Comparison of ENCODE assay signal across 10 cellular contexts in the genomic region with DNA sequence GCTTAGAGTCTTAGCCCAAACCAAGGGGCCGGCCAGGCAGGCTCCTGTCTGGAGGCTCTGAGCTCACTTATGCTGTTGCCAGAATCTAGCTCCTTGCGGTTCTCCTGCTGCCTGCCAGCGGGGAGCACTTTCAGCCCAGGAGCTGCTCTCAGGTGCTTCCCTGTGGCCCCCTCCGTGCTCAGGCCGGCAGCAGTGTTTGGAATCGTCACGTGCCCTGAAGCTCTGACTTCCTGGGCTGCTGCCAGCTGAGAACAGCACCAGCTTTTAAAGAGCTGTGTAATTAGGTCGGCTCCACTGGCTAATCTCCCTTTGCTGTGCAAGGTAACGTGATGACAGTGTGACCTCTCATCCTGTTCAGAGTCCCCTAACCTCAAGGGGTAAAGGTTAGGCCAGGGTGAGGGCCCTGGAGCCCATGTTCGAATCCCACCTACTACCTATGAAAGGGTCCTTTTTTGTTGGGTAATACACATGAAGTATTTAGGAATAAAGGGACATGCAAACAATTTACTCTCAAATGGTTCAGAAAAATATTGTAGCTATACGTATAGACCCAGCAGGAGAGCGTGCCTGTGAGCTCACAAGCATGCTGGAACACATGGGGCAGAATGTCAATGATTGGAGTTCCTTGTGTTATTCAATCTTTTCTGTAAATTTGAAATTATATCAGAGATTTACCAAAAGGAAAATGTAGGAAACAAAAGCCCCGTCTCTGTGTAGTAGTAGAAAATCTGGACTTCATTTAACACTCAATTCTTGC. TPM values are rescaled to one million over a fixed set of nuclear protein-coding genes. Genes with fewer than 3 reads are reported as not detected.
A peak's percentile ranks its signal among the peaks of the same experiment; 100 is the strongest.
DNase-seq lines count a peak whose midpoint lies in the region; ATAC-seq, FAIRE-seq and TF ChIP-seq lines count a peak whose summit lies in the region.
"Had no signal": no experiment of that assay in that cellular context is flagged by ENCODE, and none has a peak within 500 bp of the region (broad histone marks: within the 10 kb centered on the region; RNA-seq: fewer than 3 reads in every experiment).

No MANE protein-coding gene starts in this region.

- H3K9me3 ChIP-seq in HepG2 (ENCODE audit: low read length): no peaks in the 10 kb centered on the region
- H3K9me3 ChIP-seq: thoracic aorta had no signal

- peaks cover 16% of the 10 kb centered on the region for H3K4me1 ChIP-seq in HepG2 (ENCODE audit: insufficient read depth, low read length)

- TF ChIP-seq POLR2A in HepG2 (IDR thresholded peaks at IDR 0.05; ENCODE audit: insufficient read depth in 1 of 2, low read depth in 2 of 2, low read length in 2 of 2): no peak

- no TSS peak for BruUV-seq in HepG2 (replicated peaks; lab: Mats Ljungman, UMichigan)

- intact Hi-C loops in HepG2 (cut with micrococcal nuclease; ENCODE audit: unreplicated experiment): no loop called here

- TF ChIP-seq EP300 in HepG2 (IDR thresholded peaks at IDR 0.05; ENCODE audit: low read depth in 2 of 2, low read length in 2 of 2): no peak
- no peak for TF ChIP-seq EP300 in HepG2 (CRISPR knock-in tag; IDR thresholded peaks at IDR 0.05; ENCODE audit: borderline replicate concordance)

- H3K79me2 ChIP-seq in HepG2 (ENCODE audit: insufficient read depth, low read length): no peaks in the 10 kb centered on the region

- no peak for TF ChIP-seq CTCF in astrocyte of the spinal cord (IDR thresholded peaks at IDR 0.05; ENCODE audit: low read depth, low read length)
- no peak for TF ChIP-seq CTCF in HepG2 (CRISPR knock-in tag; IDR thresholded peaks at IDR 0.05)

- no peak overlapping the region for H3K4me3 ChIP-seq in astrocyte of the spinal cord (ENCODE audit: low read depth, low read length)
- no peak overlapping the region for H3K4me3 ChIP-seq in HepG2 (replicated peaks in 1 of 3; ENCODE audit: insufficient read depth in 1 of 3, low read depth in 2 of 3, low read length in 3 of 3)
- H3K4me3 ChIP-seq: thoracic aorta had no signal

- in situ Hi-C loops in astrocyte of the spinal cord (cut with HindIII; ENCODE audit: low sequenced_read_pairs) (no loop called here), HepG2 (cut with HindIII; ENCODE audit: extremely low pct_ligation_motif_present, low pct_unique_long_range_greater_than_20kb) (loop anchor here (25.0 kb wide), 1 partner anchor 183 kb away; no protein-coding TSS in a partner anchor)

- H3K9ac ChIP-seq in HepG2 (ENCODE audit: insufficient read depth, low read depth, low read length): no peak overlapping the region

- 25% methylated on average over 7 of the region's 13 CpGs for WGBS in HepG2 (ENCODE audit: low lambda C conversion rate)

- no peak overlapping the region for H3K27ac ChIP-seq in HepG2 (ENCODE audit: extremely low read length, insufficient read depth, low read length)
- H3K27ac ChIP-seq: thoracic aorta had no signal

- ATAC-seq in HepG2 (peak; percentile 76), GM19351 (IDR thresholded peaks at IDR 0.05; ENCODE audit: unreplicated experiment) (no peak), HG03095 (IDR thresholded peaks at IDR 0.05; ENCODE audit: unreplicated experiment) (no peak)
- ATAC-seq: Panc1 had no signal

- CTCF ChIA-PET in HepG2 (lab: Yijun Ruan, JAX; ENCODE audit: low intra/inter-chr PET ratio, low total read pairs): no interaction called here

- peaks cover 0 to 20% of the 10 kb centered on the region in 2 experiments; a peak in 3 of 5 replicates for H3K27me3 ChIP-seq in HepG2 (ENCODE audit: control insufficient read depth in 1 of 2, insufficient read depth in 2 of 2, low read length in 2 of 2)

- no peaks in the 10 kb centered on the region for H3K36me3 ChIP-seq in HepG2 (replicated peaks in 1 of 2; ENCODE audit: control insufficient read depth in 1 of 2, insufficient read depth in 2 of 2, low read length in 2 of 2)

- peak overlapping the region; percentile 25; the same call in 1 of the 2 replicates for H3K4me2 ChIP-seq in HepG2 (ENCODE audit: low read depth, low read length)

- no peak overlapping the region for H2AFZ ChIP-seq in HepG2 (ENCODE audit: low read length)

- no peaks in the 10 kb centered on the region for H4K20me1 ChIP-seq in HepG2 (ENCODE audit: insufficient read depth, low read length)

- peak; percentile 37 for DNase-seq in activated CD4-positive, alpha-beta T cell treated with anti-CD3 and anti-CD28 coated beads, Interleukin-2, amount 50 U/mL, for 1 hour
- DNase-seq in activated CD4-positive, alpha-beta T cell treated with anti-CD3 and anti-CD28 coated beads, Interleukin-2, amount 50 U/mL, for 4 hours: no peak
- DNase-seq in NCI-H2196 treated with DMSO at 0.1 percent for 48 hours (lab: John Stamatoyannopoulos, UW; ENCODE audit: unreplicated experiment) (peak; percentile 89), astrocyte of the spinal cord (ENCODE audit: low read depth, low spot score) (peak; percentile 61), HepG2 (ENCODE audit: low spot score) (peak; percentile 53)
- no peak for DNase-seq in stimulated activated CD4-positive, alpha-beta T cell treated with anti-CD3 and anti-CD28 coated beads, Interleukin-4, amount 100 ng/mL, for 24 hours

- no peak for TF ChIP-seq RAD21 in HepG2 (CRISPR knock-in tag; IDR thresholded peaks at IDR 0.05)

- POLR2A ChIA-PET in HepG2 (lab: Yijun Ruan, JAX): interaction anchor here (1.7 kb wide), 1 partner anchor 16 kb away, joined by 9 read pairs; the partner anchor contains the start of gene ZNF862

- no peak for FAIRE-seq in HepG2 (lab: Jason Lieb, UNC)

TF ChIP-seq in HepG2, 621 proteins besides CTCF, POLR2A, EP300 and RAD21 (continues in another document):
- peak; percentile 67 for TF ChIP-seq USF2 (IDR thresholded peaks at IDR 0.05; ENCODE audit: low read depth, low read length)
- TF ChIP-seq USF2 (CRISPR knock-in tag; IDR thresholded peaks at IDR 0.05; ENCODE audit: borderline replicate concordance): peak; percentile 83; the same call in 1 of the 2 replicates

RNA-seq across cellular contexts. Expression of gene ZNF862, which starts 16.6 kb away (rescaled TPM):
- 0.89 and 1.0 TPM in 2 replicates for total RNA-seq in HepG2 (2016; rRNA removed; fragmentation: Illumina TruSeq; extraction: Trizol)
- total RNA-seq in HepG2 (2016; cell fraction: cytosol; rRNA removed; fragmentation: Illumina TruSeq; extraction: Trizol; ENCODE audit: low read depth): 0.10 and 0.35 TPM in 2 replicates
- total RNA-seq in HepG2 (2016; cell fraction: insoluble cytoplasmic fraction; rRNA removed; fragmentation: Illumina TruSeq; extraction: Trizol): 0.67 and 0.80 TPM in 2 replicates
- 0.46 and 0.55 TPM in 2 replicates for total RNA-seq in HepG2 (2016; cell fraction: membrane; rRNA removed; fragmentation: Illumina TruSeq; extraction: Trizol)
- total RNA-seq in HepG2 (2016; cell fraction: nucleus; rRNA removed; fragmentation: Illumina TruSeq; extraction: Trizol): 2.0 TPM in 2 replicates
- polyA plus RNA-seq in HepG2 (2011; rRNA removed): 2.0 and 2.8 TPM in 2 replicates
- 1.0 and 1.3 TPM in 2 replicates for polyA plus RNA-seq in HepG2 (2011; cell fraction: cytosol; rRNA removed)
- 7.1 and 8.7 TPM in 2 replicates for polyA plus RNA-seq in HepG2 (2011; cell fraction: nucleus; rRNA removed)
- polyA plus RNA-seq in HepG2 (2012): 0.76 and 1.6 TPM in 2 replicates
- 0.25 and 0.28 TPM in 2 replicates for polyA plus RNA-seq in HepG2 (2016; cell fraction: cytosol; fragmentation: Illumina TruSeq; extraction: Trizol; ENCODE audit: low read depth)
- 0.27 and 0.70 TPM in 2 replicates for polyA plus RNA-seq in HepG2 (2016; cell fraction: insoluble cytoplasmic fraction; fragmentation: Illumina TruSeq; extraction: Trizol; ENCODE audit: low read depth)
- 0.29 and 0.43 TPM in 2 replicates for polyA plus RNA-seq in HepG2 (2016; cell fraction: membrane; fragmentation: Illumina TruSeq; extraction: Trizol; ENCODE audit: low read depth)
- polyA plus RNA-seq in HepG2 (2016; cell fraction: nucleus; fragmentation: Illumina TruSeq; extraction: Trizol; ENCODE audit: insufficient read depth, low read depth): 1.9 and 2.0 TPM in 2 replicates
- polyA minus RNA-seq in HepG2 (2011; rRNA and poly(A)+ RNA removed; ENCODE audit: low replicate concordance): 2.0 and 5.0 TPM in 2 replicates
- 0.59 and 1.2 TPM in 2 replicates for polyA minus RNA-seq in HepG2 (2011; cell fraction: cytosol; rRNA and poly(A)+ RNA removed)
- polyA minus RNA-seq in HepG2 (2011; cell fraction: nucleus; rRNA and poly(A)+ RNA removed): 6.6 and 10.3 TPM in 2 replicates

RNA-seq across cellular contexts. Expression of gene ATP6V0E2, which starts 19.0 kb away (rescaled TPM):
- total RNA-seq in HepG2 (2016; rRNA removed; fragmentation: Illumina TruSeq; extraction: Trizol): 142 and 203 TPM in 2 replicates
- 120 and 162 TPM in 2 replicates for total RNA-seq in HepG2 (2016; cell fraction: cytosol; rRNA removed; fragmentation: Illumina TruSeq; extraction: Trizol; ENCODE audit: low read depth)
- total RNA-seq in HepG2 (2016; cell fraction: insoluble cytoplasmic fraction; rRNA removed; fragmentation: Illumina TruSeq; extraction: Trizol): 117 and 216 TPM in 2 replicates
- total RNA-seq in HepG2 (2016; cell fraction: membrane; rRNA removed; fragmentation: Illumina TruSeq; extraction: Trizol): 244 and 302 TPM in 2 replicates
- 121 and 139 TPM in 2 replicates for total RNA-seq in HepG2 (2016; cell fraction: nucleus; rRNA removed; fragmentation: Illumina TruSeq; extraction: Trizol)
- 32.9 and 36.8 TPM in 2 replicates for polyA plus RNA-seq in HepG2 (2011; rRNA removed)
- polyA plus RNA-seq in HepG2 (2011; cell fraction: cytosol; rRNA removed): 39.7 and 73.9 TPM in 2 replicates
- 47.4 and 51.5 TPM in 2 replicates for polyA plus RNA-seq in HepG2 (2011; cell fraction: nucleus; rRNA removed)
- polyA plus RNA-seq in HepG2 (2012): 44.9 and 47.0 TPM in 2 replicates
- polyA plus RNA-seq in HepG2 (2016; cell fraction: cytosol; fragmentation: Illumina TruSeq; extraction: Trizol; ENCODE audit: low read depth): 173 and 241 TPM in 2 replicates
- polyA plus RNA-seq in HepG2 (2016; cell fraction: insoluble cytoplasmic fraction; fragmentation: Illumina TruSeq; extraction: Trizol; ENCODE audit: low read depth): 167 and 202 TPM in 2 replicates
- polyA plus RNA-seq in HepG2 (2016; cell fraction: membrane; fragmentation: Illumina TruSeq; extraction: Trizol; ENCODE audit: low read depth): 293 and 346 TPM in 2 replicates
- 253 and 256 TPM in 2 replicates for polyA plus RNA-seq in HepG2 (2016; cell fraction: nucleus; fragmentation: Illumina TruSeq; extraction: Trizol; ENCODE audit: insufficient read depth, low read depth)
- 0.58 and 74.0 TPM in 2 replicates for polyA minus RNA-seq in HepG2 (2011; rRNA and poly(A)+ RNA removed; ENCODE audit: low replicate concordance)
- polyA minus RNA-seq in HepG2 (2011; cell fraction: cytosol; rRNA and poly(A)+ RNA removed): 30.3 and 36.1 TPM in 2 replicates
- 14.4 and 15.7 TPM in 2 replicates for polyA minus RNA-seq in HepG2 (2011; cell fraction: nucleus; rRNA and poly(A)+ RNA removed)

Comparison
In these comparisons a context has a peak if more than half of its experiments do, and no peak if none do; other contexts are left out.
1. DNase-seq: peak in activated CD4-positive, alpha-beta T cell treated with anti-CD3 and anti-CD28 coated beads, Interleukin-2, amount 50 U/mL, for 1 hour (single experiment), NCI-H2196 treated with DMSO at 0.1 percent for 48 hours (single experiment), astrocyte of the spinal cord (single experiment) and HepG2 (single experiment); none in activated CD4-positive, alpha-beta T cell treated with anti-CD3 and anti-CD28 coated beads, Interleukin-2, amount 50 U/mL, for 4 hours (0 of 2) and stimulated activated CD4-positive, alpha-beta T cell treated with anti-CD3 and anti-CD28 coated beads, Interleukin-4, amount 100 ng/mL, for 24 hours (single experiment).